In the genomic region with DNA sequence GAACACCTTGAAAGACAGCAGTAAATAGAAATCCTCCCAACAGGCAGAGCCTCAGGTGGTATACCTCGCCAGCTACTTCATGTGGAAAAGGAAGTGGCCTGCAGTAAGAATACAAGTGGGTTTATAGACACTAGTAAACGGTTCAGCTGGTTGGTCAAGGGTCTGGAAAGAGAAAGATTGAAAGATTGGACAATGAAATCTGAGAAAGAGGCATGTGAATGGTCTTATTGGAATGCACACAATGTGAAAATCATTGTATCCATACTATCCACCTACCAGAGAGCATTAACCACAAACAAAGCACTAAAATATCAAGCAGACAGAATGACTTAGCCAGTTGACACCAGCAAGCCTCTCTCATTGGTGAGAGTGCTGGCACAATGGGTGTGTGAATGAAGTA, we compare ENCODE assay signal across 16 cellular contexts.
"Had no signal": no experiment of that assay in that cellular context is flagged by ENCODE, and none has a peak within 500 bp of the region (broad histone marks: within the 10 kb centered on the region; RNA-seq: fewer than 3 reads in every experiment).

No MANE protein-coding gene starts in this region.

- H3K27ac ChIP-seq: left ventricle myocardium inferior, neutrophil had no signal

- ATAC-seq: effector memory CD8-positive, alpha-beta T cell; naive thymus-derived CD8-positive, alpha-beta T cell; right cardiac atrium had no signal

- H3K9me3 ChIP-seq: left ventricle myocardium inferior, neutrophil had no signal

- H3K4me3 ChIP-seq: left ventricle myocardium inferior had no signal

- DNase-seq: activated CD4-positive, alpha-beta T cell treated with anti-CD3 and anti-CD28 coated beads, Interleukin-2, amount 10 ng/mL, durations not matched to agents 7 days and 5 days; activated naive CD4-positive, alpha-beta T cell; anterior cingulate cortex; dermis blood vessel endothelial cell; effector memory CD8-positive, alpha-beta T cell; left ventricle myocardium inferior; mesenchymal stem cell; naive thymus-derived CD8-positive, alpha-beta T cell; right cardiac atrium; small intestine; stimulated activated CD4-positive, alpha-beta T cell treated with anti-CD3 and anti-CD28 coated beads, Interleukin-4, amount 100 ng/mL, for 4 hours; stimulated activated CD8-positive, alpha-beta memory T cell treated with anti-CD3 and anti-CD28 coated beads, Interleukin-4, amount 100 ng/mL, for 48 hours; stimulated activated naive CD4-positive, alpha-beta T cell treated with Interleukin-2 at 50 U/mL for 16 hours; substantia nigra; trophoblast cell had no signal

- H3K36me3 ChIP-seq: left ventricle myocardium inferior, neutrophil had no signal

- H3K27me3 ChIP-seq: neutrophil had no signal
